Comparison of ENCODE assay signal across 8 cellular contexts in the genomic region with DNA sequence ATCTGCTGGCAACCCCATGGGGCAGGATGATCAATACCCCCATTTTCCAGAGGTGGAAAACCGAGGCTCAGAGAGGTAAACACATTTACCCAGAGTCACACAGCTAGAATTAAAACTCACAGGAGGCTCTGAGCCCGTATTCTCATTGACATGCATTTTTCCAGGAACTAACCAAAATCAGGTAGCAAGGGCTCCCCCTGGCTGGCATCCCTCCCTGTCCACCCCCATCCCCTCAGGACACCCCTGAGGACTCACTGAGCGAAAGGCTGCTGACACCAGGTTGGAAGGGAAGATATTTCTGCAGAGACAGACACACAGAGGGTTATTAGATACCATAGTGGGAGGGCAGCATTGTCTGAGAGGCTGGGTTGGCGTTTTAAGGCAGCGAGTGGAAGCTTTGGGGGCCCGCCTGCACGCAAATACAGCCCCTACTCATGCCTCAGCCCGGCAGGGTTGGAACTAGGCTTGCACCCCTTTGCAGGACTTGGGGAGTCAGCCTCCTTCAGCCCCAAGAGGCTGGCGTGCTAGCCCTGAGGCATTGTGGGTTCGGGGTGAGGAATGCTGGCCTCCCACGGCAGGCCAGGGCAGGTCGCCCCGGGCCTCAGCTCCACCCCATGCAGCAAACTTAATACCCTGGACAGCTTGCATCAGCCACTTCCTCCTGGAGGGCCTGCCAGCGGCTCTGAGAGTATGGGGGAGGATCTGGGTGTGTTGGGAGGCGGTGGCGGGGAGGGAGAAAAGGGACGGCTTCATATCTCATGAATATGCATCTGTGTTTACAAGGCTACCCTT. TPM values are rescaled to one million over a fixed set of nuclear protein-coding genes. Genes with fewer than 3 reads are reported as not detected.
DNase-seq lines count a peak whose midpoint lies in the region; ATAC-seq, FAIRE-seq and TF ChIP-seq lines count a peak whose summit lies in the region.

No MANE protein-coding gene starts in this region.

- TF ChIP-seq POLR2A in K562 (conservative IDR thresholded peaks at IDR 0.05), result peak; percentile 74

- no TSS peak for BruUV-seq in K562 (replicated peaks; lab: Mats Ljungman, UMichigan)

- no peaks in the 10 kb centered on the region for H3K9me3 Mint-ChIP-seq in T-helper 1 cell treated with Interleukin-12 subunit alpha and Interleukin-12 subunit beta and Interleukin-4 antibody, amounts not matched to agents 30 μg/mL and 1 μg/mL, for 36 hours

- FAIRE-seq in GM18507 (lab: Jason Lieb, UNC) (peak; percentile 90), K562 (lab: Jason Lieb, UNC) (peak; percentile 81)

- H3K4me1 ChIP-seq in K562 (replicated peaks in 1 of 2; ENCODE audit: control insufficient read depth in 2 of 2, insufficient read depth in 2 of 2, low read length in 2 of 2), result peaks cover 28 to 49% of the 10 kb centered on the region in 2 experiments

- peak overlapping the region; percentile 99 for H3K9ac ChIP-seq in K562 (ENCODE audit: insufficient read depth in 1 of 2, low read depth in 2 of 2, low read length in 2 of 2)

- peaks cover 81% of the 10 kb centered on the region for H3K79me2 ChIP-seq in K562 (ENCODE audit: control insufficient read depth, insufficient read depth, low read length)

- CTCF ChIA-PET in K562 (lab: Yijun Ruan, JAX; ENCODE audit: low intra/inter-chr PET ratio), result no interaction called here

- peak overlapping the region; percentile 92 for H3K4me2 ChIP-seq in K562 (ENCODE audit: insufficient read depth, low read length)

- H3K27ac Mint-ChIP-seq in T-helper 1 cell treated with Interleukin-12 subunit alpha and Interleukin-12 subunit beta and Interleukin-4 antibody, amounts not matched to agents 30 μg/mL and 1 μg/mL, for 36 hours, result peak overlapping the region; percentile 95

- no peak overlapping the region for H2AFZ ChIP-seq in K562 (ENCODE audit: low read depth, low read length)

- DNase-seq in AG09309 (ENCODE audit: low read depth) (peak; percentile 89), GM18507 (ENCODE audit: extremely low spot score, insufficient read length, low read depth) (peak; percentile 71), LoVo (ENCODE audit: low spot score) (peak; percentile 92), K562 (ENCODE audit: extremely low read depth in 1 of 4, low spot score in 3 of 4) (peak; percentile 67 to 91 (median 80)), iris pigment epithelial cell (ENCODE audit: low read depth) (peak; percentile 92)
- peak; percentile 46 for DNase-seq in stimulated activated CD4-positive, alpha-beta T cell treated with anti-CD3 and anti-CD28 coated beads, Interleukin-2, amount 100 ng/mL, for 4 hours (ENCODE audit: low read depth)

- no peaks in the 10 kb centered on the region for H3K27me3 ChIP-seq in K562 (ENCODE audit: control insufficient read depth in 2 of 2, insufficient read depth in 2 of 2, low read length in 2 of 2)

- peaks cover 5% of the 10 kb centered on the region for H3K9me1 ChIP-seq in K562 (ENCODE audit: control insufficient read depth, insufficient read depth, low read length)

- H3K36me3 ChIP-seq in K562 (ENCODE audit: control insufficient read depth, insufficient read depth, low read length), result peaks cover 69% of the 10 kb centered on the region

- H3K27me3 Mint-ChIP-seq in T-helper 1 cell treated with Interleukin-12 subunit alpha and Interleukin-12 subunit beta and Interleukin-4 antibody, amounts not matched to agents 30 μg/mL and 1 μg/mL, for 36 hours (ENCODE audit: low read depth), result no peaks in the 10 kb centered on the region

- H3K4me1 Mint-ChIP-seq in T-helper 1 cell treated with Interleukin-12 subunit alpha and Interleukin-12 subunit beta and Interleukin-4 antibody, amounts not matched to agents 30 μg/mL and 1 μg/mL, for 36 hours (ENCODE audit: low read depth), result peaks cover 46% of the 10 kb centered on the region

- peak in 1 of 2 experiments; percentile 11; a peak in 1 of 4 replicates for TF ChIP-seq RAD21 in K562 (CRISPR knock-in tag; conservative IDR thresholded peaks at IDR 0.05 in 1 of 2, IDR thresholded peaks at IDR 0.05 in 1 of 2)

- POLR2A ChIA-PET in K562 (lab: Yijun Ruan, JAX), result interaction anchor here (0.5 to 5.9 kb wide), 40 partner anchors 9 to 438 kb away, joined by 3 to 89 read pairs (median 5); a partner anchor contains a TSS

- peak; percentile 74 for ATAC-seq in K562
- no peak for ATAC-seq in HG03108 (IDR thresholded peaks at IDR 0.05; ENCODE audit: unreplicated experiment)

- in situ Hi-C loops in K562 (cut with MboI), result no loop called here

- H3K4me3 Mint-ChIP-seq in T-helper 1 cell treated with Interleukin-12 subunit alpha and Interleukin-12 subunit beta and Interleukin-4 antibody, amounts not matched to agents 30 μg/mL and 1 μg/mL, for 36 hours, result peak overlapping the region; percentile 97

- H3K4me3 ChIP-seq in AG09309 (ENCODE audit: control insufficient read depth, low read depth, low read length) (peak overlapping the region; percentile 96), K562 (peak overlapping the region; percentile 91)

- intact Hi-C loops in K562 (cut with micrococcal nuclease), result loop anchor here (5.0 kb wide), 1 partner anchor 43 kb away; no protein-coding TSS in a partner anchor

- peaks cover 54% of the 10 kb centered on the region for H4K20me1 ChIP-seq in K562 (replicated peaks; ENCODE audit: control insufficient read depth, insufficient read depth, low read length)

- no peaks in the 10 kb centered on the region for H3K9me3 ChIP-seq in K562 (replicated peaks; ENCODE audit: control insufficient read depth, insufficient read depth, low read depth, low read length)

- TF ChIP-seq CTCF in AG09309 (IDR thresholded peaks at IDR 0.05; ENCODE audit: control insufficient read depth, insufficient read depth, low read depth, low read length, missing control alignments) (peak; percentile 41), K562 (IDR thresholded peaks at IDR 0.05 in 2 of 3, conservative IDR thresholded peaks at IDR 0.05 in 1 of 3; ENCODE audit: insufficient read depth in 2 of 3, low read depth in 1 of 3, low read length in 3 of 3) (peak; percentile 39 to 67 (median 45))

- peak overlapping the region; percentile 95 for H3K27ac ChIP-seq in K562 (ENCODE audit: extremely low read depth, low read depth, low read length)

- peak; percentile 83 for TF ChIP-seq EP300 in K562 (IDR thresholded peaks at IDR 0.05; ENCODE audit: low read length)

- H3K36me3 Mint-ChIP-seq in T-helper 1 cell treated with Interleukin-12 subunit alpha and Interleukin-12 subunit beta and Interleukin-4 antibody, amounts not matched to agents 30 μg/mL and 1 μg/mL, for 36 hours (ENCODE audit: low read depth), result peaks cover 46% of the 10 kb centered on the region

- 2% methylated on average over 17 of the region's 17 CpGs for WGBS in K562 (ENCODE audit: insufficient coverage, low coverage, missing lambda C conversion rate)

RNA-seq across cellular contexts. Expression of a gene that starts 3.9 kb away (rescaled TPM):
- total RNA-seq in K562 (2011; cell fraction: chromatin; rRNA removed; ENCODE audit: low replicate concordance), result 143 and 394 TPM in 2 replicates
- total RNA-seq in K562 (2011; cell fraction: nucleolus; rRNA removed), result 510 and 601 TPM in 2 replicates
- total RNA-seq in K562 (2011; cell fraction: nucleoplasm; rRNA removed), result 377 and 409 TPM in 2 replicates
- 257 and 266 TPM in 2 replicates for total RNA-seq in K562 (2014; rRNA removed)
- 77.5 and 94.9 TPM in 2 replicates for total RNA-seq in K562 (2014; rRNA removed; fragmentation: Illumina TruSeq; extraction: Trizol)
- 113 and 122 TPM in 2 replicates for total RNA-seq in K562 (2015; rRNA removed; fragmentation: Illumina TruSeq; extraction: Trizol)
- 398 and 417 TPM in 2 replicates for total RNA-seq in K562 (2021)
- 134 and 227 TPM in 2 replicates for polyA plus RNA-seq in K562 (2011; rRNA removed)
- 233 and 332 TPM in 2 replicates for polyA plus RNA-seq in K562 (2011; cell fraction: cytosol; rRNA removed)
- polyA plus RNA-seq in K562 (2011; cell fraction: nucleus; rRNA removed), result 141 and 179 TPM in 2 replicates
- 221 and 421 TPM in 2 replicates for polyA plus RNA-seq in K562 (2012)
- polyA plus RNA-seq in K562 (2014; fragmentation: Illumina TruSeq; extraction: Trizol), result 250 and 336 TPM in 2 replicates
- 10 to 100 TPM; 31.2 to 42.0 TPM for polyA plus RNA-seq in K562 (2014; fragmentation: Nextera tagmentation; extraction: Ambion mirVana)
- polyA plus RNA-seq in K562 (2014; rRNA removed), result 169 and 256 TPM in 2 replicates
- 150 and 164 TPM in 2 replicates for polyA minus RNA-seq in K562 (2011; rRNA and poly(A)+ RNA removed)
- 145 and 162 TPM in 2 replicates for polyA minus RNA-seq in K562 (2011; cell fraction: cytosol; rRNA and poly(A)+ RNA removed)
- 58.6 and 64.8 TPM in 2 replicates for polyA minus RNA-seq in K562 (2011; cell fraction: nucleus; rRNA and poly(A)+ RNA removed)

RNA-seq across cellular contexts. Expression of a gene that starts 38.2 kb away (rescaled TPM):
- total RNA-seq in K562 (2011; cell fraction: chromatin; rRNA removed; ENCODE audit: low replicate concordance), result 149 and 335 TPM in 2 replicates
- total RNA-seq in K562 (2011; cell fraction: nucleolus; rRNA removed), result 167 and 175 TPM in 2 replicates
- 137 and 163 TPM in 2 replicates for total RNA-seq in K562 (2011; cell fraction: nucleoplasm; rRNA removed)
- total RNA-seq in K562 (2014; rRNA removed), result 66.9 and 71.0 TPM in 2 replicates
- 18.0 and 21.6 TPM in 2 replicates for total RNA-seq in K562 (2014; rRNA removed; fragmentation: Illumina TruSeq; extraction: Trizol)
- 36.9 and 39.2 TPM in 2 replicates for total RNA-seq in K562 (2015; rRNA removed; fragmentation: Illumina TruSeq; extraction: Trizol)
- 79.2 and 82.7 TPM in 2 replicates for total RNA-seq in K562 (2021)
- polyA plus RNA-seq in K562 (2011; rRNA removed), result 42.8 and 60.4 TPM in 2 replicates
- polyA plus RNA-seq in K562 (2011; cell fraction: cytosol; rRNA removed), result 74.0 and 145 TPM in 2 replicates
- polyA plus RNA-seq in K562 (2011; cell fraction: nucleus; rRNA removed), result 204 and 318 TPM in 2 replicates
- 52.1 and 70.7 TPM in 2 replicates for polyA plus RNA-seq in K562 (2012)
- 34.8 and 63.9 TPM in 2 replicates for polyA plus RNA-seq in K562 (2014; fragmentation: Illumina TruSeq; extraction: Trizol)
- polyA plus RNA-seq in K562 (2014; fragmentation: Nextera tagmentation; extraction: Ambion mirVana), result 1 to 10 TPM in 1 of 2 experiments, under 1 TPM in 1; 0.62 to 1.7 TPM
- polyA plus RNA-seq in K562 (2014; rRNA removed), result 81.4 and 83.7 TPM in 2 replicates
- 37.1 and 38.4 TPM in 2 replicates for polyA minus RNA-seq in K562 (2011; rRNA and poly(A)+ RNA removed)
- polyA minus RNA-seq in K562 (2011; cell fraction: cytosol; rRNA and poly(A)+ RNA removed), result 49.1 and 68.4 TPM in 2 replicates
- polyA minus RNA-seq in K562 (2011; cell fraction: nucleus; rRNA and poly(A)+ RNA removed), result 61.9 and 64.6 TPM in 2 replicates

RNA-seq across cellular contexts. Expression of a gene that starts 38.6 kb away (rescaled TPM):
- total RNA-seq in K562 (2011; cell fraction: chromatin; rRNA removed; ENCODE audit: low replicate concordance), result 36.3 and 57.4 TPM in 2 replicates
- total RNA-seq in K562 (2011; cell fraction: nucleolus; rRNA removed), result 33.4 and 35.1 TPM in 2 replicates
- 38.6 TPM in 2 replicates for total RNA-seq in K562 (2011; cell fraction: nucleoplasm; rRNA removed)
- total RNA-seq in K562 (2014; rRNA removed) (8.2 and 11.3 TPM in 2 replicates), K562 (2014; rRNA removed; fragmentation: Illumina TruSeq; extraction: Trizol) (4.9 and 5.0 TPM in 2 replicates), K562 (2015; rRNA removed; fragmentation: Illumina TruSeq; extraction: Trizol) (7.3 and 7.6 TPM in 2 replicates), K562 (2021) (11.2 and 14.9 TPM in 2 replicates)
- polyA plus RNA-seq in K562 (2011; rRNA removed) (3.7 and 5.4 TPM in 2 replicates), K562 (2014; fragmentation: Illumina TruSeq; extraction: Trizol) (6.5 and 10.2 TPM in 2 replicates), K562 (2014; fragmentation: Nextera tagmentation; extraction: Ambion mirVana) (1 to 10 TPM in 1 of 2 experiments, under 1 TPM in 1; 0.68 to 1.1 TPM), K562 (2014; rRNA removed) (15.2 and 16.1 TPM in 2 replicates)
- 4.9 and 11.1 TPM in 2 replicates for polyA plus RNA-seq in K562 (2011; cell fraction: cytosol; rRNA removed)
- polyA plus RNA-seq in K562 (2011; cell fraction: nucleus; rRNA removed), result 12.2 and 17.7 TPM in 2 replicates
- 14.0 and 18.1 TPM in 2 replicates for polyA plus RNA-seq in K562 (2012)
- 2.7 and 5.2 TPM in 2 replicates for polyA minus RNA-seq in K562 (2011; rRNA and poly(A)+ RNA removed)
- 3.1 and 6.5 TPM in 2 replicates for polyA minus RNA-seq in K562 (2011; cell fraction: cytosol; rRNA and poly(A)+ RNA removed)
- 4.4 and 7.3 TPM in 2 replicates for polyA minus RNA-seq in K562 (2011; cell fraction: nucleus; rRNA and poly(A)+ RNA removed)
